Comparison of ENCODE assay signal across 32 cellular contexts in genomic region chr4:148730241-148730640, GRCh38.
"Had no signal": no experiment of that assay in that cellular context is flagged by ENCODE, and none has a peak within 500 bp of the region (broad histone marks: within the 10 kb centered on the region; RNA-seq: fewer than 3 reads in every experiment).

No MANE protein-coding gene starts in this region.

- H3K36me3 ChIP-seq: brain microvascular endothelial cell, esophagus squamous epithelium, gastroesophageal sphincter, heart right ventricle had no signal

- H3K27me3 ChIP-seq: brain microvascular endothelial cell, esophagus squamous epithelium, gastroesophageal sphincter, heart right ventricle had no signal

- H3K4me3 ChIP-seq: esophagus squamous epithelium, gastroesophageal sphincter, heart right ventricle had no signal

- H3K9me3 ChIP-seq: esophagus squamous epithelium, gastroesophageal sphincter had no signal

- H3K27ac ChIP-seq: brain microvascular endothelial cell, epithelial cell of prostate, esophagus squamous epithelium, gastroesophageal sphincter, heart right ventricle had no signal

- ATAC-seq: activated CD4-positive, alpha-beta T cell treated with anti-CD3 and anti-CD28 coated beads for 36 hours; activated CD8-positive, alpha-beta memory T cell treated with anti-CD3 and anti-CD28 coated beads, Interleukin-2, amount 10 ng/mL, durations not matched to agents 7 days and 5 days; activated CD8-positive, alpha-beta T cell treated with anti-CD3 and anti-CD28 coated beads, Interleukin-2, amount 10 ng/mL, durations not matched to agents 7 days and 5 days; activated naive CD4-positive, alpha-beta T cell treated with anti-CD3 and anti-CD28 coated beads, Interleukin-2, amount 50 U/mL, for 72 hours; effector memory CD8-positive, alpha-beta T cell; gastroesophageal sphincter; heart right ventricle; T-helper 17 cell had no signal

- DNase-seq: activated CD4-positive, alpha-beta memory T cell treated with anti-CD3 and anti-CD28 coated beads for 36 hours; activated CD4-positive, alpha-beta T cell treated with anti-CD3 and anti-CD28 coated beads for 36 hours; activated CD4-positive, CD25-positive, alpha-beta regulatory T cell; activated CD4-positive, CD25-positive, alpha-beta regulatory T cell treated with anti-CD3 and anti-CD28 coated beads, Interleukin-2, amount 50 U/mL, for 72 hours; activated CD8-positive, alpha-beta memory T cell treated with anti-CD3 and anti-CD28 coated beads, Interleukin-2, amount 10 ng/mL, durations not matched to agents 7 days and 5 days; activated CD8-positive, alpha-beta memory T cell treated with anti-CD3 and anti-CD28 coated beads, Interleukin-2, amount 50 U/mL, for 4 hours; activated CD8-positive, alpha-beta T cell treated with anti-CD3 and anti-CD28 coated beads, Interleukin-2, amount 10 ng/mL, durations not matched to agents 7 days and 5 days; activated gamma-delta T cell; activated naive CD4-positive, alpha-beta T cell; activated naive CD4-positive, alpha-beta T cell treated with anti-CD3 and anti-CD28 coated beads, Interleukin-2, amount 10 ng/mL, durations not matched to agents 7 days and 5 days; activated naive CD8-positive, alpha-beta T cell treated with anti-CD3 and anti-CD28 coated beads, Interleukin-2, amount 10 ng/mL, durations not matched to agents 7 days and 5 days; activated T-cell treated with anti-CD3 and anti-CD28 coated beads, Interleukin-2, amount 50 U/mL, for 1 hour; activated T-cell treated with anti-CD3 and anti-CD28 coated beads, Interleukin-2, amount 50 U/mL, for 48 hours; amniotic stem cell; anterior cingulate cortex; brain microvascular endothelial cell; cortex of kidney; dermis blood vessel endothelial cell; effector CD4-positive, alpha-beta T cell; effector memory CD8-positive, alpha-beta T cell; esophagus squamous epithelium; foreskin melanocyte; heart right ventricle; T-helper 1 cell; T-helper 17 cell; T1000 had no signal

- H3K4me1 ChIP-seq: esophagus squamous epithelium, heart right ventricle had no signal

- FAIRE-seq: astrocyte, bronchial epithelial cell, colon had no signal
